ENCODE assay signal across 11 cellular contexts in the genomic region with DNA sequence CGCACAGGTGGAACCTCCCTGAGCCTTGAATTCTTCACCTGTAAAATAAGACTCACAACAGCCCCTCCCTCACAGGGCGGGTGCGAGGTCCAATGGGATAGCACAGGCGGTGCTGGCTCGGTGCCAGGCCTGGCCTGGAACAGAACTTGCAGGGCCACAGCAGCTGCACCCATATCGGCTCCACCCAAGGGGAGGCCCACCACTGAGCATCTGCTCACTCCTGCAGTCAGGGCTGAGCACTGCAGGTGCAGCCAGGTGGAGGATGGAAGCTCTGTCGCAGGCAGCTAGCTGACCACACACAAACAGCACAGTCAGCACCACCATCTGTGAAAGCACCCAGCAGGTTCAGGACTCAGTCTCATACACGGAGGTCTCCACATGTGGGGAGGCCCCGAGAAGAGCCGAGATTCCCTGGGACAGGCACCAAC. TPM values are rescaled to one million over a fixed set of nuclear protein-coding genes. Genes with fewer than 3 reads are reported as not detected.
A peak's percentile ranks its signal among the peaks of the same experiment; 100 is the strongest.
DNase-seq lines count a peak whose midpoint lies in the region; ATAC-seq, FAIRE-seq and TF ChIP-seq lines count a peak whose summit lies in the region.
"Had no signal": no experiment of that assay in that cellular context is flagged by ENCODE, and none has a peak within 500 bp of the region (broad histone marks: within the 10 kb centered on the region; RNA-seq: fewer than 3 reads in every experiment).

No MANE protein-coding gene starts in this region.

- FAIRE-seq in small intestine (lab: Jason Lieb, UNC) = no peak

- intact Hi-C loops in activated B cell treated with CpG ODN at 0.5 μM for 24 hours (cut with micrococcal nuclease) = no loop called here

- H3K27me3 Mint-ChIP-seq in activated B cell treated with CpG ODN at 0.5 μM for 24 hours = no peaks in the 10 kb centered on the region
- H3K27me3 Mint-ChIP-seq: activated CD4-positive, alpha-beta memory T cell treated with anti-CD3 and anti-CD28 coated beads for 36 hours had no signal

- H3K4me1 ChIP-seq in small intestine (ENCODE audit: control insufficient read depth in 2 of 2, insufficient read depth in 1 of 2, low read depth in 1 of 2, low read length in 1 of 2) (peaks cover 2 to 4% of the 10 kb centered on the region in 2 donors), suprapubic skin (peaks cover 33% of the 10 kb centered on the region)

- no peaks in the 10 kb centered on the region for H3K27me3 ChIP-seq in small intestine (ENCODE audit: control insufficient read depth in 2 of 2, insufficient read depth in 2 of 2, low read length in 2 of 2)
- no peaks in the 10 kb centered on the region for H3K27me3 ChIP-seq in suprapubic skin
- H3K27me3 ChIP-seq: upper lobe of left lung had no signal

- peaks cover 37% of the 10 kb centered on the region for H3K4me1 Mint-ChIP-seq in activated B cell treated with CpG ODN at 0.5 μM for 24 hours

- TF ChIP-seq CTCF in activated B cell treated with CpG ODN at 0.5 μM for 24 hours (IDR thresholded peaks at IDR 0.05) (no peak), suprapubic skin (IDR thresholded peaks at IDR 0.05) (no peak)

- 16 to 44% (median 30%) methylated on average over 10 of the region's 10 CpGs for WGBS in small intestine, 3 donors
- no CpG with 5 or more reads among the region's 10 CpGs for WGBS in suprapubic skin

- H3K4me3 ChIP-seq in small intestine (ENCODE audit: low read depth in 1 of 2, low read length in 2 of 2) (no peak overlapping the region), suprapubic skin (no peak overlapping the region)
- H3K4me3 ChIP-seq: upper lobe of left lung had no signal

- H3K36me3 ChIP-seq in small intestine (ENCODE audit: control insufficient read depth in 2 of 2, insufficient read depth in 2 of 2, low read length in 2 of 2) (peaks cover 0 to 5% of the 10 kb centered on the region in 2 donors), suprapubic skin (peaks cover 8% of the 10 kb centered on the region)

- POLR2A ChIA-PET in activated B cell treated with CpG ODN at 0.5 μM for 24 hours (lab: Charles Lee) = interaction anchor here (1.1 kb wide), 1 partner anchor 16 kb away, joined by 3 read pairs; no protein-coding TSS in a partner anchor

- no peak for TF ChIP-seq EP300 in suprapubic skin (IDR thresholded peaks at IDR 0.05)

- H3K36me3 Mint-ChIP-seq in activated B cell treated with CpG ODN at 0.5 μM for 24 hours (ENCODE audit: low read depth) = peaks cover 20% of the 10 kb centered on the region

- peak overlapping the region; percentile 38 to 62 for H3K27ac ChIP-seq in small intestine (ENCODE audit: low read depth in 1 of 2, low read length in 1 of 2)
- H3K27ac ChIP-seq in suprapubic skin = no peak overlapping the region
- H3K27ac ChIP-seq: upper lobe of left lung had no signal

- H3K9me3 Mint-ChIP-seq in activated B cell treated with CpG ODN at 0.5 μM for 24 hours = no peaks in the 10 kb centered on the region
- H3K9me3 Mint-ChIP-seq: activated CD4-positive, alpha-beta memory T cell treated with anti-CD3 and anti-CD28 coated beads for 36 hours had no signal

- CTCF ChIA-PET in activated B cell treated with CpG ODN at 0.5 μM for 24 hours (lab: Charles Lee) = interaction anchor here (1.2 kb wide), 1 partner anchor 171 kb away, joined by 3 read pairs; no protein-coding TSS in a partner anchor

- no peak overlapping the region for H3K4me3 Mint-ChIP-seq in activated B cell treated with CpG ODN at 0.5 μM for 24 hours
- H3K4me3 Mint-ChIP-seq: activated CD4-positive, alpha-beta memory T cell treated with anti-CD3 and anti-CD28 coated beads for 36 hours had no signal

- ATAC-seq in activated B cell treated with CpG ODN at 0.5 μM for 24 hours (ENCODE audit: low read depth) (no peak), GM21381 (IDR thresholded peaks at IDR 0.05; ENCODE audit: unreplicated experiment) (no peak)

- TF ChIP-seq POLR2A in suprapubic skin (IDR thresholded peaks at IDR 0.05) = no peak

- peak; percentile 58 for DNase-seq in NCI-H1436 (lab: John Stamatoyannopoulos, UW)
- DNase-seq in NCI-H1436 treated with DMSO at 0.1 percent for 48 hours (lab: John Stamatoyannopoulos, UW) = no peak
- peak; percentile 69 for DNase-seq in NCI-H2029 treated with DMSO at 0.1 percent for 48 hours (lab: John Stamatoyannopoulos, UW)
- no peak for DNase-seq in activated B cell treated with CpG ODN at 0.5 μM for 24 hours
- DNase-seq in small intestine = peak; percentile 98
- DNase-seq in suprapubic skin (ENCODE audit: low spot score in 2 of 2) = no peak
- DNase-seq in activated CD4-positive, alpha-beta T cell treated with anti-CD3 and anti-CD28 coated beads for 4 hours = no peak
- DNase-seq: 8988T; activated CD4-positive, alpha-beta memory T cell treated with anti-CD3 and anti-CD28 coated beads for 36 hours had no signal

- H3K27ac Mint-ChIP-seq in activated B cell treated with CpG ODN at 0.5 μM for 24 hours = peak overlapping the region; percentile 35

- H3K9me3 ChIP-seq in small intestine (ENCODE audit: control insufficient read depth, low read depth) (no peaks in the 10 kb centered on the region), suprapubic skin (no peaks in the 10 kb centered on the region)
- H3K9me3 ChIP-seq: upper lobe of left lung had no signal

RNA-seq across cellular contexts. Expression of a gene that starts 19.6 kb away (rescaled TPM):
- total RNA-seq in activated B cell treated with CpG ODN at 0.5 μM for 24 hours (14.4 and 18.1 TPM in 2 replicates), suprapubic skin (10 to 100 TPM; 26.4 to 36.3 (median 35.7) TPM)
- 10 to 100 TPM; 17.8 to 31.1 (median 30.6) TPM for polyA plus RNA-seq in small intestine

RNA-seq across cellular contexts. Expression of a gene that starts 39.3 kb away (rescaled TPM):
- total RNA-seq in activated B cell treated with CpG ODN at 0.5 μM for 24 hours (5.2 and 7.1 TPM in 2 replicates), suprapubic skin (1 to 10 TPM in 2 of 4 donors, under 1 TPM in 1, not detected in 1; 0.96 to 1.6 (median 1.2) TPM)
- under 1 TPM; 0.22 to 0.91 (median 0.81) TPM for polyA plus RNA-seq in small intestine

Comparison
In these comparisons a context has a peak if more than half of its experiments do, and no peak if none do; other contexts are left out.
1. DNase-seq: peak in NCI-H1436 (single experiment), NCI-H2029 treated with DMSO at 0.1 percent for 48 hours (single experiment) and small intestine (single experiment); none in NCI-H1436 treated with DMSO at 0.1 percent for 48 hours (single experiment), activated B cell treated with CpG ODN at 0.5 μM for 24 hours (single experiment), suprapubic skin (0 of 2) and activated CD4-positive, alpha-beta T cell treated with anti-CD3 and anti-CD28 coated beads for 4 hours (0 of 2).